In the genomic region with DNA sequence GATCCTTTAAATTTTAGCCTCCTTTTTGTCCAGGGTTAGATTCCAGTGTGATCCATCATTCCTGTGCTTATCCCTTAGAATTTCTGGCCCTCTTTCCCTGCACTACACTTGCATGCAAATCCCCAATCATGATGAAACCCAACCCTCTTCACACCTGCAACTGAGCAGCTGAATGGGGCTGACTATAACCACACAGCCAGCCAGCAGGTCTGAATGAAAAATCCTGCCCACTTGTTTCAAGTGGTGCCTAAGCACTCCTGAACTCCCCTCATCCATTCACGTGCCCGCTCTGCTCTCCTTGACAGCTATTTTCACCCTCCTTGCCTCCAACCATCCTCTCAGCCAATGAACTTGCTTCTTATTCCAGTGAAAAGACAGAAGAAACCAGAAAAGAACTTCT, we compare ENCODE assay signal across 16 cellular contexts.
"Had no signal": no experiment of that assay in that cellular context is flagged by ENCODE, and none has a peak within 500 bp of the region (broad histone marks: within the 10 kb centered on the region; RNA-seq: fewer than 3 reads in every experiment).

No MANE protein-coding gene starts in this region.

- H3K9me3 Mint-ChIP-seq: activated B cell treated with CpG ODN at 0.5 μM for 24 hours; activated CD4-positive, alpha-beta T cell treated with anti-CD3 and anti-CD28 coated beads, Interleukin-2, amount 10 ng/mL, durations not matched to agents 7 days and 5 days; activated naive CD8-positive, alpha-beta T cell treated with anti-CD3 and anti-CD28 coated beads for 36 hours had no signal

- H3K4me1 ChIP-seq: body of pancreas, esophagus squamous epithelium, right atrium auricular region, thyroid gland had no signal

- H3K27ac Mint-ChIP-seq: activated B cell treated with CpG ODN at 0.5 μM for 24 hours; activated CD4-positive, alpha-beta T cell treated with anti-CD3 and anti-CD28 coated beads, Interleukin-2, amount 10 ng/mL, durations not matched to agents 7 days and 5 days; activated naive CD8-positive, alpha-beta T cell treated with anti-CD3 and anti-CD28 coated beads for 36 hours; natural killer cell treated with Interleukin-12 subunit alpha and Interleukin-12 subunit beta and Interleukin-15 and Interleukin-18, amount 100 ng/mL, for 72 hours; stimulated activated naive B cell treated with anti-CD40 and anti-IgM and Interleukin-4, amounts not matched to agents 10 μg/mL and 1 μg/mL and 100 μg/mL, for 72 hours had no signal

- DNase-seq: activated B cell treated with CpG ODN at 0.5 μM for 24 hours; activated CD4-positive, alpha-beta T cell treated with anti-CD3 and anti-CD28 coated beads, Interleukin-2, amount 10 ng/mL, durations not matched to agents 7 days and 5 days; activated CD8-positive, alpha-beta memory T cell treated with anti-CD3 and anti-CD28 coated beads for 24 hours; activated naive CD8-positive, alpha-beta T cell treated with anti-CD3 and anti-CD28 coated beads for 36 hours; amygdala; body of pancreas; central memory CD4-positive, alpha-beta T cell; effector CD4-positive, alpha-beta T cell; esophagus squamous epithelium; left ventricle myocardium superior; stimulated activated CD4-positive, alpha-beta T cell treated with anti-CD3 and anti-CD28 coated beads, Interleukin-2, amount 100 ng/mL, for 48 hours; stimulated activated naive B cell treated with anti-CD40 and anti-IgM and Interleukin-4, amounts not matched to agents 10 μg/mL and 1 μg/mL and 100 μg/mL, for 72 hours had no signal

- ATAC-seq: body of pancreas; left ventricle myocardium superior; natural killer cell treated with Interleukin-12 subunit alpha and Interleukin-12 subunit beta and Interleukin-15 and Interleukin-18, amount 100 ng/mL, for 72 hours; stimulated activated naive B cell treated with anti-CD40 and anti-IgM and Interleukin-4, amounts not matched to agents 10 μg/mL and 1 μg/mL and 100 μg/mL, for 72 hours had no signal

- H3K4me3 ChIP-seq: body of pancreas, coronary artery, esophagus squamous epithelium, right atrium auricular region, thyroid gland had no signal

- H3K27me3 ChIP-seq: body of pancreas, esophagus squamous epithelium, right atrium auricular region, thyroid gland had no signal

- H3K27ac ChIP-seq: body of pancreas, coronary artery, esophagus squamous epithelium, right atrium auricular region, thyroid gland had no signal

- H3K9me3 ChIP-seq: body of pancreas, esophagus squamous epithelium, right atrium auricular region, thyroid gland had no signal

- H3K27me3 Mint-ChIP-seq: activated naive CD8-positive, alpha-beta T cell treated with anti-CD3 and anti-CD28 coated beads for 36 hours had no signal

- H3K36me3 ChIP-seq: esophagus squamous epithelium, right atrium auricular region, thyroid gland had no signal

- H3K4me3 Mint-ChIP-seq: activated B cell treated with CpG ODN at 0.5 μM for 24 hours; activated CD4-positive, alpha-beta T cell treated with anti-CD3 and anti-CD28 coated beads, Interleukin-2, amount 10 ng/mL, durations not matched to agents 7 days and 5 days; activated naive CD8-positive, alpha-beta T cell treated with anti-CD3 and anti-CD28 coated beads for 36 hours; natural killer cell treated with Interleukin-12 subunit alpha and Interleukin-12 subunit beta and Interleukin-15 and Interleukin-18, amount 100 ng/mL, for 72 hours; stimulated activated naive B cell treated with anti-CD40 and anti-IgM and Interleukin-4, amounts not matched to agents 10 μg/mL and 1 μg/mL and 100 μg/mL, for 72 hours had no signal

- H3K36me3 Mint-ChIP-seq: activated naive CD8-positive, alpha-beta T cell treated with anti-CD3 and anti-CD28 coated beads for 36 hours; natural killer cell treated with Interleukin-12 subunit alpha and Interleukin-12 subunit beta and Interleukin-15 and Interleukin-18, amount 100 ng/mL, for 72 hours had no signal

- H3K4me1 Mint-ChIP-seq: activated CD4-positive, alpha-beta T cell treated with anti-CD3 and anti-CD28 coated beads, Interleukin-2, amount 10 ng/mL, durations not matched to agents 7 days and 5 days; activated naive CD8-positive, alpha-beta T cell treated with anti-CD3 and anti-CD28 coated beads for 36 hours had no signal
